ENCODE assay signal across 23 cellular contexts in genomic region chr5:135134686-135135381, GRCh38.
DNase-seq lines count a peak whose midpoint lies in the region; ATAC-seq lines count a peak whose summit lies in the region.
"Had no signal": no experiment of that assay in that cellular context is flagged by ENCODE, and none has a peak within 500 bp of the region (broad histone marks: within the 10 kb centered on the region; RNA-seq: fewer than 3 reads in every experiment).

No MANE protein-coding gene starts in this region.

- peak overlapping the region; percentile 65 for H3K14ac ChIP-seq in neuronal stem cell (ENCODE audit: low read length)

- CTCF ChIA-PET in CD8-positive, alpha-beta memory T cell (lab: Charles Lee) = no interaction called here
- CTCF ChIA-PET in T-cell (lab: Charles Lee) = no interaction called here

- H3K18ac ChIP-seq in neuronal stem cell (ENCODE audit: low read length) = no peak overlapping the region

- H4K8ac ChIP-seq in neuronal stem cell (ENCODE audit: low read depth, low read length) = no peak overlapping the region

- H2AFZ ChIP-seq in neuronal stem cell (ENCODE audit: low read length) = no peak overlapping the region

- no peaks in the 10 kb centered on the region for H3K27me3 ChIP-seq in CD8-positive, alpha-beta memory T cell (ENCODE audit: insufficient read depth, low read length, poor library complexity, severe bottlenecking)
- H3K27me3 ChIP-seq in MG63 (no peaks in the 10 kb centered on the region), esophagus (ENCODE audit: control insufficient read depth in 1 of 2, insufficient read depth in 2 of 2, low read length in 2 of 2) (no peaks in the 10 kb centered on the region), neuronal stem cell (ENCODE audit: control insufficient read depth in 3 of 3, insufficient read depth in 3 of 3, low read depth in 1 of 3, low read length in 3 of 3) (peaks cover 0 to 24% (median 0%) of the 10 kb centered on the region in 3 experiments)
- H3K27me3 ChIP-seq: BLaER1 treated with 17β-estradiol and CSF1 and Interleukin-3, amounts not matched to agents 10 nM and 100 nM; thyroid gland had no signal

- ATAC-seq in T-cell (replicated peaks in 1 of 4) (no peak), HG03039 (IDR thresholded peaks at IDR 0.05; ENCODE audit: unreplicated experiment) (no peak)
- ATAC-seq: naive thymus-derived CD8-positive, alpha-beta T cell had no signal

- H3K4me1 Mint-ChIP-seq in CD8-positive, alpha-beta memory T cell = no peaks in the 10 kb centered on the region
- peaks cover 0 to 6% (median 5%) of the 10 kb centered on the region in 3 donors for H3K4me1 Mint-ChIP-seq in T-cell

- H3K4me3 ChIP-seq in CD8-positive, alpha-beta memory T cell (ENCODE audit: low read length) = no peak overlapping the region
- no peak overlapping the region for H3K4me3 ChIP-seq in MG63
- H3K4me3 ChIP-seq in esophagus (ENCODE audit: low read depth in 1 of 2, low read length in 2 of 2) = no peak overlapping the region
- H3K4me3 ChIP-seq in neuronal stem cell (ENCODE audit: low read length in 2 of 2) = no peak overlapping the region
- H3K4me3 ChIP-seq: BLaER1 treated with 17β-estradiol and CSF1 and Interleukin-3, amounts not matched to agents 10 nM and 100 nM; psoas muscle; thyroid gland had no signal

- no peak overlapping the region for H3K23ac ChIP-seq in neuronal stem cell (ENCODE audit: low read depth, low read length, poor library complexity)

- POLR2A ChIA-PET in CD8-positive, alpha-beta memory T cell (lab: Charles Lee) = no interaction called here
- POLR2A ChIA-PET in T-cell (lab: Charles Lee) = no interaction called here

- H3K27ac ChIP-seq in CD8-positive, alpha-beta memory T cell (ENCODE audit: low read depth, low read length) = peak overlapping the region; percentile 59
- H3K27ac ChIP-seq in esophagus (ENCODE audit: low read depth in 2 of 2, low read length in 1 of 2) (peak overlapping the region; percentile 91 to 97), neuronal stem cell (replicated peaks; ENCODE audit: low read length) (no peak overlapping the region)
- H3K27ac ChIP-seq: BLaER1 treated with 17β-estradiol and CSF1 and Interleukin-3, amounts not matched to agents 10 nM and 100 nM; psoas muscle; thyroid gland had no signal

- H2AK5ac ChIP-seq in neuronal stem cell (ENCODE audit: low read depth, low read length) = peak overlapping the region; percentile 34

- no peak overlapping the region for H2BK12ac ChIP-seq in neuronal stem cell (ENCODE audit: low read length)

- no peaks in the 10 kb centered on the region for H3K36me3 ChIP-seq in CD8-positive, alpha-beta memory T cell (ENCODE audit: insufficient read depth, low read length)
- H3K36me3 ChIP-seq in MG63 (peaks cover 5% of the 10 kb centered on the region; the same call in 1 of the 2 replicates), esophagus (ENCODE audit: control insufficient read depth in 2 of 2, insufficient read depth in 2 of 2, low read length in 1 of 2) (no peaks in the 10 kb centered on the region), neuronal stem cell (replicated peaks in 1 of 2; ENCODE audit: control insufficient read depth in 2 of 2, insufficient read depth in 2 of 2, low read length in 2 of 2) (no peaks in the 10 kb centered on the region)
- H3K36me3 ChIP-seq: BLaER1 treated with 17β-estradiol and CSF1 and Interleukin-3, amounts not matched to agents 10 nM and 100 nM; thyroid gland had no signal

- no peak overlapping the region for H3K4me2 ChIP-seq in neuronal stem cell (ENCODE audit: insufficient read depth, low read length, poor library complexity, severe bottlenecking)
- H3K4me2 ChIP-seq: BLaER1 treated with 17β-estradiol and CSF1 and Interleukin-3, amounts not matched to agents 10 nM and 100 nM; SK-N-SH had no signal

- WGBS in esophagus, 2 donors = 53 to 55% methylated on average over 6 to 7 of the region's 7 CpGs
- WGBS in neuronal stem cell (ENCODE audit: extremely low coverage in 2 of 2, insufficient read length in 2 of 2, insufficient replicate concordance in 1 of 2), 2 donors = no CpG with 5 or more reads among the region's 7 CpGs

- peaks cover 15 to 19% of the 10 kb centered on the region in 2 donors for H3K27me3 Mint-ChIP-seq in CD8-positive, alpha-beta memory T cell
- H3K27me3 Mint-ChIP-seq in T-cell = peaks cover 12 to 17% of the 10 kb centered on the region in 2 donors

- H3K4ac ChIP-seq in neuronal stem cell (ENCODE audit: low read length) = no peak overlapping the region

- H3K4me1 ChIP-seq in CD8-positive, alpha-beta memory T cell (ENCODE audit: insufficient read depth, low read length) = no peaks in the 10 kb centered on the region
- peaks cover 10 to 51% of the 10 kb centered on the region in 2 donors for H3K4me1 ChIP-seq in esophagus (ENCODE audit: control insufficient read depth in 2 of 2, insufficient read depth in 2 of 2, low read length in 1 of 2)
- peaks cover 0 to 6% of the 10 kb centered on the region in 2 donors for H3K4me1 ChIP-seq in neuronal stem cell (ENCODE audit: control insufficient read depth in 2 of 2, insufficient read depth in 1 of 2, low read depth in 1 of 2, low read length in 2 of 2)

- H2BK5ac ChIP-seq in neuronal stem cell (ENCODE audit: low read length) = no peak overlapping the region

- H3K36me3 Mint-ChIP-seq in CD8-positive, alpha-beta memory T cell = no peaks in the 10 kb centered on the region
- H3K36me3 Mint-ChIP-seq in T-cell = no peaks in the 10 kb centered on the region
- H3K36me3 Mint-ChIP-seq: naive thymus-derived CD8-positive, alpha-beta T cell had no signal

- no peak overlapping the region for H3K4me3 Mint-ChIP-seq in CD8-positive, alpha-beta memory T cell
- no peak overlapping the region for H3K4me3 Mint-ChIP-seq in T-cell
- H3K4me3 Mint-ChIP-seq: naive thymus-derived CD8-positive, alpha-beta T cell; T-helper 1 cell treated with Interleukin-12 subunit alpha and Interleukin-12 subunit beta and Interleukin-4 antibody, amounts not matched to agents 30 μg/mL and 1 μg/mL, for 36 hours had no signal

- H3K9ac ChIP-seq in neuronal stem cell (ENCODE audit: low read depth, low read length, poor library complexity) = peak overlapping the region; percentile 4
- H3K9ac ChIP-seq: BLaER1 treated with 17β-estradiol and CSF1 and Interleukin-3, amounts not matched to agents 10 nM and 100 nM; SK-N-SH had no signal

- H3K9me3 ChIP-seq in CD8-positive, alpha-beta memory T cell (ENCODE audit: low read length) = no peaks in the 10 kb centered on the region
- H3K9me3 ChIP-seq in MG63 (no peaks in the 10 kb centered on the region), esophagus (ENCODE audit: control insufficient read depth in 2 of 2, insufficient read depth in 1 of 2, low read depth in 1 of 2, low read length in 1 of 2) (no peaks in the 10 kb centered on the region), neuronal stem cell (replicated peaks in 1 of 2; ENCODE audit: control insufficient read depth in 2 of 2, insufficient read depth in 1 of 2, low read depth in 1 of 2, low read length in 2 of 2) (no peaks in the 10 kb centered on the region)
- H3K9me3 ChIP-seq: psoas muscle, SK-N-SH, thyroid gland had no signal

- H3K27ac Mint-ChIP-seq in CD8-positive, alpha-beta memory T cell = no peak overlapping the region
- H3K27ac Mint-ChIP-seq in T-cell = no peak overlapping the region
- H3K27ac Mint-ChIP-seq: naive thymus-derived CD8-positive, alpha-beta T cell; T-helper 1 cell treated with Interleukin-12 subunit alpha and Interleukin-12 subunit beta and Interleukin-4 antibody, amounts not matched to agents 30 μg/mL and 1 μg/mL, for 36 hours had no signal

- H3K9me3 Mint-ChIP-seq in CD8-positive, alpha-beta memory T cell = no peaks in the 10 kb centered on the region
- no peaks in the 10 kb centered on the region for H3K9me3 Mint-ChIP-seq in T-cell
- H3K9me3 Mint-ChIP-seq: naive thymus-derived CD8-positive, alpha-beta T cell; T-helper 1 cell treated with Interleukin-12 subunit alpha and Interleukin-12 subunit beta and Interleukin-4 antibody, amounts not matched to agents 30 μg/mL and 1 μg/mL, for 36 hours had no signal

- no peaks in the 10 kb centered on the region for H3K79me1 ChIP-seq in neuronal stem cell (ENCODE audit: low read depth, low read length)

- no peak for DNase-seq in CD8-positive, alpha-beta memory T cell
- DNase-seq in MG63 (peak; percentile 30), neuronal stem cell (ENCODE audit: low spot score) (no peak), GM03348 (ENCODE audit: low spot score) (no peak), T-cell (no peak)
- DNase-seq: activated naive CD4-positive, alpha-beta T cell; central memory CD4-positive, alpha-beta T cell; KG1; left ventricle myocardium superior; MM.1S; naive thymus-derived CD8-positive, alpha-beta T cell; NCI-H524 treated with DMSO at 0.1 percent for 48 hours; NK-92 treated with Interleukin-12 subunit alpha and Interleukin-12 subunit beta, amount 100 ng/mL, for 24 hours; occipital lobe; PC-3; psoas muscle; SK-N-SH; stimulated activated CD4-positive, alpha-beta T cell treated with anti-CD3 and anti-CD28 coated beads, Interleukin-4, amount 100 ng/mL, for 24 hours had no signal

- H2BK15ac ChIP-seq in neuronal stem cell (ENCODE audit: low read length) = no peak overlapping the region

- no peak overlapping the region for H4K91ac ChIP-seq in neuronal stem cell (ENCODE audit: low read depth, low read length, poor library complexity)

- no peak overlapping the region for H2BK120ac ChIP-seq in neuronal stem cell (ENCODE audit: low read depth, low read length)
